Comparison of ENCODE assay signal across 21 cellular contexts in the genomic region with DNA sequence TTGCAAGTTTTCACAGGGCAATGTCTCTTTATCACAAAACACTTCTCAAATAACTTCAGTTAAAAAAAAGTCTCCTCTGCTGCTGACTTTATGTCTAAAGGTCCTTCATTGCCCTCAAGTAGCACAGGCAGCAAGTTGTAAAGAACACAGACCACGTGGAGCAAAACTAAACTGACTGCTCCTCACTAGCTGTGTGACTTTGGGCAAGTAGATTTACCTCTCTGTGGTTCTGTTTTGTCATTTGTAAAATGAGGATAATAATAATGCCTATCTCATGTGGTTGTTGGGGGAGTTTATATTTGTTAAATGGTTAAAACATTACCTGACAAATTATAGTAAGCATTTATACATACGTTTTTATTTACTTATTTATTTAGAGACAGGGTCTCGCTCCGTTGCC.
DNase-seq lines count a peak whose midpoint lies in the region; ATAC-seq, FAIRE-seq and TF ChIP-seq lines count a peak whose summit lies in the region.
"Had no signal": no experiment of that assay in that cellular context is flagged by ENCODE, and none has a peak within 500 bp of the region (broad histone marks: within the 10 kb centered on the region; RNA-seq: fewer than 3 reads in every experiment).

No MANE protein-coding gene starts in this region.

- peaks cover 6% of the 10 kb centered on the region for H3K27me3 Mint-ChIP-seq in HFFc6 (ENCODE audit: insufficient read depth)
- H3K27me3 Mint-ChIP-seq in CD4-positive, alpha-beta memory T cell: peaks cover 0 to 4% of the 10 kb centered on the region in 2 donors

- H3K4me1 Mint-ChIP-seq in HFFc6 (ENCODE audit: low read depth): peaks cover 56% of the 10 kb centered on the region
- H3K4me1 Mint-ChIP-seq in CD4-positive, alpha-beta memory T cell: peaks cover 0 to 6% (median 4%) of the 10 kb centered on the region in 4 donors

- WGBS in HepG2 (ENCODE audit: low lambda C conversion rate): 92% methylated on average over 4 of the region's 4 CpGs
- 69% methylated on average over 4 of the region's 4 CpGs for WGBS in right lobe of liver (ENCODE audit: insufficient coverage, low coverage, low lambda C conversion rate, missing lambda C conversion rate)
- WGBS in K562 (ENCODE audit: insufficient coverage, low coverage, missing lambda C conversion rate): 56% methylated on average over 4 of the region's 4 CpGs
- 62 to 85% (median 74%) methylated on average over 4 of the region's 4 CpGs for WGBS in small intestine, 3 donors

- TF ChIP-seq CTCF in HepG2 (CRISPR knock-in tag; IDR thresholded peaks at IDR 0.05): no peak
- no peak for TF ChIP-seq CTCF in right lobe of liver (IDR thresholded peaks at IDR 0.05)
- TF ChIP-seq CTCF in HFFc6 (IDR thresholded peaks at IDR 0.05): no peak
- TF ChIP-seq CTCF in K562 (IDR thresholded peaks at IDR 0.05 in 2 of 3, conservative IDR thresholded peaks at IDR 0.05 in 1 of 3; ENCODE audit: insufficient read depth in 2 of 3, low read depth in 1 of 3, low read length in 3 of 3): no peak
- no peak for TF ChIP-seq CTCF in MM.1S (IDR thresholded peaks at IDR 0.05; ENCODE audit: low read length)

- H3K79me2 ChIP-seq in HepG2 (ENCODE audit: insufficient read depth, low read length) (no peaks in the 10 kb centered on the region), K562 (ENCODE audit: control insufficient read depth, insufficient read depth, low read length) (no peaks in the 10 kb centered on the region), MM.1S (ENCODE audit: low read length) (no peaks in the 10 kb centered on the region)

- FAIRE-seq in HepG2 (lab: Jason Lieb, UNC) (no peak), K562 (lab: Jason Lieb, UNC) (no peak), small intestine (lab: Jason Lieb, UNC) (no peak)
- FAIRE-seq: A204.1, D721Med, GM12878, GM18507, H54 had no signal

- no peaks in the 10 kb centered on the region for H3F3A ChIP-seq in MM.1S (ENCODE audit: insufficient read depth, low read length)

- TF ChIP-seq POLR2A in HepG2 (IDR thresholded peaks at IDR 0.05; ENCODE audit: insufficient read depth in 1 of 2, low read depth in 2 of 2, low read length in 2 of 2): no peak
- TF ChIP-seq POLR2A in right lobe of liver (IDR thresholded peaks at IDR 0.05): no peak
- TF ChIP-seq POLR2A in K562 (conservative IDR thresholded peaks at IDR 0.05): no peak

- no peaks in the 10 kb centered on the region for H4K20me1 ChIP-seq in HepG2 (ENCODE audit: insufficient read depth, low read length)
- H4K20me1 ChIP-seq in K562 (replicated peaks; ENCODE audit: control insufficient read depth, insufficient read depth, low read length): no peaks in the 10 kb centered on the region
- H4K20me1 ChIP-seq in MM.1S (ENCODE audit: insufficient read depth, low read length): no peaks in the 10 kb centered on the region

- no TSS peak for BruUV-seq in HepG2 (replicated peaks; lab: Mats Ljungman, UMichigan)
- no TSS peak for BruUV-seq in K562 (replicated peaks; lab: Mats Ljungman, UMichigan)

- ATAC-seq in HepG2 (no peak), right lobe of liver (no peak), K562 (no peak), GM19395 (IDR thresholded peaks at IDR 0.05; ENCODE audit: unreplicated experiment) (no peak)
- ATAC-seq: CD8-positive, alpha-beta T cell; GM12878 had no signal

- no peak overlapping the region for H3K27ac Mint-ChIP-seq in HFFc6
- no peak overlapping the region for H3K27ac Mint-ChIP-seq in CD4-positive, alpha-beta memory T cell
- H3K27ac Mint-ChIP-seq: CD8-positive, alpha-beta T cell had no signal

- CTCF ChIA-PET in HepG2 (lab: Yijun Ruan, JAX; ENCODE audit: low intra/inter-chr PET ratio, low total read pairs): no interaction called here
- CTCF ChIA-PET in K562 (lab: Yijun Ruan, JAX; ENCODE audit: low intra/inter-chr PET ratio): no interaction called here
- CTCF ChIA-PET in CD4-positive, alpha-beta memory T cell (lab: Charles Lee; ENCODE audit: partially characterized antibody): no interaction called here

- no peaks in the 10 kb centered on the region for H3K9me2 ChIP-seq in MM.1S (replicated peaks; ENCODE audit: insufficient read depth, low read length)

- H3K36me3 ChIP-seq in HepG2 (replicated peaks in 1 of 2; ENCODE audit: control insufficient read depth in 1 of 2, insufficient read depth in 2 of 2, low read length in 2 of 2): no peaks in the 10 kb centered on the region
- no peaks in the 10 kb centered on the region for H3K36me3 ChIP-seq in right lobe of liver
- H3K36me3 ChIP-seq in K562 (ENCODE audit: control insufficient read depth, insufficient read depth, low read length): no peaks in the 10 kb centered on the region
- H3K36me3 ChIP-seq in small intestine (ENCODE audit: control insufficient read depth in 2 of 2, insufficient read depth in 2 of 2, low read length in 2 of 2): no peaks in the 10 kb centered on the region
- no peaks in the 10 kb centered on the region for H3K36me3 ChIP-seq in CD4-positive, alpha-beta memory T cell (ENCODE audit: insufficient read depth, low read length)
- H3K36me3 ChIP-seq in MM.1S (replicated peaks; ENCODE audit: insufficient read depth, low read length): no peaks in the 10 kb centered on the region
- H3K36me3 ChIP-seq: HAP-1 had no signal

- no peak overlapping the region for H3K4me3 ChIP-seq in HepG2 (replicated peaks in 1 of 3; ENCODE audit: insufficient read depth in 1 of 3, low read depth in 2 of 3, low read length in 3 of 3)
- no peak overlapping the region for H3K4me3 ChIP-seq in right lobe of liver
- H3K4me3 ChIP-seq in K562: no peak overlapping the region
- no peak overlapping the region for H3K4me3 ChIP-seq in small intestine (ENCODE audit: low read depth in 1 of 2, low read length in 2 of 2)
- H3K4me3 ChIP-seq in CD4-positive, alpha-beta memory T cell (ENCODE audit: low read length in 2 of 2): no peak overlapping the region
- no peak overlapping the region for H3K4me3 ChIP-seq in MM.1S (ENCODE audit: low read length)
- H3K4me3 ChIP-seq: GM12878, HAP-1 had no signal

- in situ Hi-C loops in HepG2 (cut with HindIII; ENCODE audit: extremely low pct_ligation_motif_present, low pct_unique_long_range_greater_than_20kb) (no loop called here), K562 (cut with MboI) (no loop called here)

- no peak overlapping the region for H3K9ac ChIP-seq in HepG2 (ENCODE audit: insufficient read depth, low read depth, low read length)
- no peak overlapping the region for H3K9ac ChIP-seq in K562 (ENCODE audit: insufficient read depth in 1 of 2, low read depth in 2 of 2, low read length in 2 of 2)
- no peak overlapping the region for H3K9ac ChIP-seq in MM.1S (ENCODE audit: low read length)

- H3K9me3 Mint-ChIP-seq in HFFc6: no peaks in the 10 kb centered on the region
- peaks cover 0 to 2% (median 0%) of the 10 kb centered on the region in 8 donors for H3K9me3 Mint-ChIP-seq in CD4-positive, alpha-beta memory T cell
- H3K9me3 Mint-ChIP-seq: CD8-positive, alpha-beta T cell had no signal

- peaks cover 46% of the 10 kb centered on the region for H3K4me1 ChIP-seq in HepG2 (ENCODE audit: insufficient read depth, low read length)
- H3K4me1 ChIP-seq in right lobe of liver: peaks cover 0 to 34% (median 12%) of the 10 kb centered on the region in 4 donors
- H3K4me1 ChIP-seq in K562 (replicated peaks in 1 of 2; ENCODE audit: control insufficient read depth in 2 of 2, insufficient read depth in 2 of 2, low read length in 2 of 2): peaks cover 6 to 22% of the 10 kb centered on the region in 2 experiments; a peak in 4 of 5 replicates
- peaks cover 0 to 3% of the 10 kb centered on the region in 2 donors for H3K4me1 ChIP-seq in small intestine (ENCODE audit: control insufficient read depth in 2 of 2, insufficient read depth in 1 of 2, low read depth in 1 of 2, low read length in 1 of 2)
- H3K4me1 ChIP-seq in CD4-positive, alpha-beta memory T cell (ENCODE audit: insufficient read depth, low read length): no peaks in the 10 kb centered on the region
- H3K4me1 ChIP-seq in MM.1S (ENCODE audit: low read length): no peaks in the 10 kb centered on the region

- no peaks in the 10 kb centered on the region for H3K9me1 ChIP-seq in K562 (ENCODE audit: control insufficient read depth, insufficient read depth, low read length)

- no peak for DNase-seq in HepG2 (ENCODE audit: low spot score)
- DNase-seq in right lobe of liver: no peak
- DNase-seq in HFFc6: no peak
- no peak for DNase-seq in K562 (ENCODE audit: extremely low read depth in 1 of 4, low spot score in 3 of 4)
- DNase-seq in small intestine: peak; percentile 30
- DNase-seq in CD4-positive, alpha-beta memory T cell: no peak
- DNase-seq in MM.1S: no peak
- DNase-seq: C1 segment of cervical spinal cord; CD8-positive, alpha-beta T cell; DMS 273 treated with DMSO at 0.1 percent for 48 hours; DMS79; GDM1; GOT3 had no signal

- no peak overlapping the region for H2AFZ ChIP-seq in HepG2 (ENCODE audit: low read length)
- no peak overlapping the region for H2AFZ ChIP-seq in K562 (ENCODE audit: low read depth, low read length)
- no peak overlapping the region for H2AFZ ChIP-seq in MM.1S (ENCODE audit: low read length)

- no peaks in the 10 kb centered on the region for H3K36me3 Mint-ChIP-seq in HFFc6 (ENCODE audit: low read depth)
- H3K36me3 Mint-ChIP-seq in CD4-positive, alpha-beta memory T cell: no peaks in the 10 kb centered on the region
- H3K36me3 Mint-ChIP-seq: CD8-positive, alpha-beta T cell had no signal

- TF ChIP-seq RAD21 in HepG2 (CRISPR knock-in tag; IDR thresholded peaks at IDR 0.05) (no peak), K562 (CRISPR knock-in tag; conservative IDR thresholded peaks at IDR 0.05 in 1 of 2, IDR thresholded peaks at IDR 0.05 in 1 of 2) (no peak)

- H3K27me3 ChIP-seq in HepG2 (ENCODE audit: control insufficient read depth in 1 of 2, insufficient read depth in 2 of 2, low read length in 2 of 2) (no peaks in the 10 kb centered on the region), right lobe of liver (no peaks in the 10 kb centered on the region), K562 (ENCODE audit: control insufficient read depth in 2 of 2, insufficient read depth in 2 of 2, low read length in 2 of 2) (no peaks in the 10 kb centered on the region), small intestine (ENCODE audit: control insufficient read depth in 2 of 2, insufficient read depth in 2 of 2, low read length in 2 of 2) (no peaks in the 10 kb centered on the region), MM.1S (replicated peaks; ENCODE audit: insufficient read depth, low read length) (no peaks in the 10 kb centered on the region)
- H3K27me3 ChIP-seq in CD4-positive, alpha-beta memory T cell (ENCODE audit: insufficient read depth, low read length): no peaks in the 10 kb centered on the region

- TF ChIP-seq EP300 in HepG2 (IDR thresholded peaks at IDR 0.05; ENCODE audit: low read depth in 2 of 2, low read length in 2 of 2) (no peak), HepG2 (CRISPR knock-in tag; IDR thresholded peaks at IDR 0.05; ENCODE audit: borderline replicate concordance) (no peak), K562 (IDR thresholded peaks at IDR 0.05; ENCODE audit: low read length) (no peak)

- peak overlapping the region; percentile 8; the same call in 1 of the 2 replicates for H3K4me3 Mint-ChIP-seq in HFFc6
- no peak overlapping the region for H3K4me3 Mint-ChIP-seq in CD4-positive, alpha-beta memory T cell
- H3K4me3 Mint-ChIP-seq: CD8-positive, alpha-beta T cell had no signal

- POLR2A ChIA-PET in HepG2 (lab: Yijun Ruan, JAX): no interaction called here
- POLR2A ChIA-PET in K562 (lab: Yijun Ruan, JAX): no interaction called here
- POLR2A ChIA-PET in CD4-positive, alpha-beta memory T cell (lab: Charles Lee; ENCODE audit: partially characterized antibody): no interaction called here

- no peak overlapping the region for H3K4me2 ChIP-seq in HepG2 (ENCODE audit: low read depth, low read length)
- H3K4me2 ChIP-seq in K562 (ENCODE audit: insufficient read depth, low read length): no peak overlapping the region
- no peak overlapping the region for H3K4me2 ChIP-seq in MM.1S (ENCODE audit: low read depth, low read length)

- no peak overlapping the region for H3K27ac ChIP-seq in HepG2 (ENCODE audit: extremely low read length, insufficient read depth, low read length)
- no peak overlapping the region for H3K27ac ChIP-seq in right lobe of liver
- H3K27ac ChIP-seq in K562 (ENCODE audit: extremely low read depth, low read depth, low read length): no peak overlapping the region
- H3K27ac ChIP-seq in small intestine (ENCODE audit: low read depth in 1 of 2, low read length in 1 of 2): no peak overlapping the region
- no peak overlapping the region for H3K27ac ChIP-seq in CD4-positive, alpha-beta memory T cell (ENCODE audit: low read depth, low read length)
- H3K27ac ChIP-seq in MM.1S (ENCODE audit: low read length): no peak overlapping the region
- H3K27ac ChIP-seq: 22Rv1 had no signal

- H3K9me3 ChIP-seq in HepG2 (ENCODE audit: low read length): no peaks in the 10 kb centered on the region
- H3K9me3 ChIP-seq in right lobe of liver: no peaks in the 10 kb centered on the region
- H3K9me3 ChIP-seq in K562 (replicated peaks; ENCODE audit: control insufficient read depth, insufficient read depth, low read depth, low read length): no peaks in the 10 kb centered on the region
- no peaks in the 10 kb centered on the region for H3K9me3 ChIP-seq in small intestine (ENCODE audit: control insufficient read depth, low read depth)
- no peaks in the 10 kb centered on the region for H3K9me3 ChIP-seq in CD4-positive, alpha-beta memory T cell (ENCODE audit: control insufficient read depth in 1 of 2, low read length in 2 of 2)
- H3K9me3 ChIP-seq in MM.1S (replicated peaks; ENCODE audit: insufficient read depth, low read length): no peaks in the 10 kb centered on the region
- H3K9me3 ChIP-seq: HAP-1 had no signal

- intact Hi-C loops in HepG2 (cut with micrococcal nuclease; ENCODE audit: unreplicated experiment) (loop anchor here (5.0 kb wide), 1 partner anchor 141 kb away; a partner anchor contains a TSS), right lobe of liver (cut with DNase I) (no loop called here), K562 (cut with micrococcal nuclease) (no loop called here)
- intact Hi-C loops in CD4-positive, alpha-beta memory T cell (cut with micrococcal nuclease): no loop called here
